In genomic region chr1:205314986-205315618, GRCh38 we compare ENCODE assay signal across 11 cellular contexts. TPM values are rescaled to one million over a fixed set of nuclear protein-coding genes. Genes with fewer than 3 reads are reported as not detected.
A peak's percentile ranks its signal among the peaks of the same experiment; 100 is the strongest.
DNase-seq lines count a peak whose midpoint lies in the region; ATAC-seq, FAIRE-seq and TF ChIP-seq lines count a peak whose summit lies in the region.
"Had no signal": no experiment of that assay in that cellular context is flagged by ENCODE, and none has a peak within 500 bp of the region (broad histone marks: within the 10 kb centered on the region; RNA-seq: fewer than 3 reads in every experiment).

No MANE protein-coding gene starts in this region.

- H3K9me3 Mint-ChIP-seq in CD4-positive, alpha-beta T cell, result no peaks in the 10 kb centered on the region
- no peaks in the 10 kb centered on the region for H3K9me3 Mint-ChIP-seq in activated naive CD8-positive, alpha-beta T cell treated with anti-CD3 and anti-CD28 coated beads, Interleukin-2, amount 50 U/mL, for 24 hours
- no peaks in the 10 kb centered on the region for H3K9me3 Mint-ChIP-seq in natural killer cell treated with Interleukin-12 subunit alpha and Interleukin-12 subunit beta and Interleukin-15 and Interleukin-18, amount 100 ng/mL, for 72 hours

- H3K4me3 ChIP-seq in HEK293 (ENCODE audit: low read depth, low read length), result no peak overlapping the region
- no peak overlapping the region for H3K4me3 ChIP-seq in GM23248

- TF ChIP-seq CTCF in CD4-positive, alpha-beta T cell (IDR thresholded peaks at IDR 0.05), result no peak
- no peak for TF ChIP-seq CTCF in HEK293 (tag by site-specific recombination; IDR thresholded peaks at IDR 0.05)

- peaks cover 98% of the 10 kb centered on the region for H3K79me2 ChIP-seq in GM23248 (ENCODE audit: insufficient read depth)

- no peak for DNase-seq in CD4-positive, alpha-beta T cell
- no peak for DNase-seq in activated naive CD8-positive, alpha-beta T cell treated with anti-CD3 and anti-CD28 coated beads, Interleukin-2, amount 50 U/mL, for 24 hours
- no peak for DNase-seq in natural killer cell treated with Interleukin-12 subunit alpha and Interleukin-12 subunit beta and Interleukin-15 and Interleukin-18, amount 100 ng/mL, for 72 hours (ENCODE audit: low spot score)
- no peak for DNase-seq in HTR-8/SVneo (ENCODE audit: insufficient read length, low spot score)
- DNase-seq in ecto neural progenitor cell (ENCODE audit: low spot score), result no peak
- DNase-seq in GM19240 (ENCODE audit: insufficient read length, low spot score), result no peak
- no peak for DNase-seq in GM23248
- DNase-seq: anterior cingulate cortex, mammary epithelial cell, NCI-H526 treated with DMSO at 0.1 percent for 48 hours had no signal

- H3K4me3 Mint-ChIP-seq in CD4-positive, alpha-beta T cell, result peak overlapping the region; percentile 93
- peak overlapping the region; percentile 82 for H3K4me3 Mint-ChIP-seq in activated naive CD8-positive, alpha-beta T cell treated with anti-CD3 and anti-CD28 coated beads, Interleukin-2, amount 50 U/mL, for 24 hours
- H3K4me3 Mint-ChIP-seq in natural killer cell treated with Interleukin-12 subunit alpha and Interleukin-12 subunit beta and Interleukin-15 and Interleukin-18, amount 100 ng/mL, for 72 hours, result no peak overlapping the region

- peaks cover 10% of the 10 kb centered on the region; the same call in 1 of the 2 replicates for H3F3A ChIP-seq in GM23248 (ENCODE audit: insufficient read depth)

- no peaks in the 10 kb centered on the region for H3K9me2 ChIP-seq in GM23248 (ENCODE audit: insufficient read depth)

- no peaks in the 10 kb centered on the region for H3K27me3 ChIP-seq in CD4-positive, alpha-beta T cell (ENCODE audit: control insufficient read depth, insufficient read depth, low read length)
- no peaks in the 10 kb centered on the region for H3K27me3 ChIP-seq in GM23248 (replicated peaks; ENCODE audit: insufficient read depth)

- H3K9me3 ChIP-seq in CD4-positive, alpha-beta T cell (ENCODE audit: control insufficient read depth, low read length), result no peaks in the 10 kb centered on the region
- H3K9me3 ChIP-seq in HEK293 (ENCODE audit: control insufficient read depth, insufficient read depth, low read depth, low read length) (no peaks in the 10 kb centered on the region), GM23248 (ENCODE audit: low read depth) (no peaks in the 10 kb centered on the region)

- no peaks in the 10 kb centered on the region for H4K20me1 ChIP-seq in GM23248 (ENCODE audit: insufficient read depth)

- H3K36me3 ChIP-seq in HEK293 (ENCODE audit: control insufficient read depth in 2 of 2, insufficient read depth in 1 of 2, low read length in 2 of 2) (peaks cover 0 to 17% of the 10 kb centered on the region in 2 experiments; a peak in 1 of 3 replicates), GM23248 (ENCODE audit: low read depth) (peaks cover 5% of the 10 kb centered on the region)

- no peak overlapping the region for H3K9ac ChIP-seq in GM23248

- peak overlapping the region; percentile 85 for H3K27ac ChIP-seq in CD4-positive, alpha-beta T cell (ENCODE audit: low read depth, low read length)
- H3K27ac ChIP-seq in HEK293 (ENCODE audit: extremely low read depth, low read depth, low read length) (no peak overlapping the region), GM23248 (no peak overlapping the region)

- H3K27me3 Mint-ChIP-seq in CD4-positive, alpha-beta T cell, result no peaks in the 10 kb centered on the region
- no peaks in the 10 kb centered on the region for H3K27me3 Mint-ChIP-seq in activated naive CD8-positive, alpha-beta T cell treated with anti-CD3 and anti-CD28 coated beads, Interleukin-2, amount 50 U/mL, for 24 hours
- H3K27me3 Mint-ChIP-seq in natural killer cell treated with Interleukin-12 subunit alpha and Interleukin-12 subunit beta and Interleukin-15 and Interleukin-18, amount 100 ng/mL, for 72 hours, result no peaks in the 10 kb centered on the region

- 92 to 93% methylated on average over 5 of the region's 5 CpGs for WGBS in GM23248 (ENCODE audit: low coverage in 1 of 2, low lambda C conversion rate in 2 of 2, missing lambda C conversion rate in 2 of 2), 2 experiments

- H3K4me2 ChIP-seq in GM23248 (ENCODE audit: unreplicated experiment), result no peak overlapping the region

- CTCF ChIA-PET in CD4-positive, alpha-beta T cell (lab: Charles Lee), result interaction anchor here (2.1 to 3.7 kb wide), 2 partner anchors 9 to 41 kb away, joined by 14 to 27 read pairs; no protein-coding TSS in a partner anchor
- CTCF ChIA-PET in HEK293 (lab: Yijun Ruan, JAX), result interaction anchor here (1.2 to 2.9 kb wide), 3 partner anchors 10 to 42 kb away, joined by 3 to 11 read pairs (median 8); no protein-coding TSS in a partner anchor

- no peak overlapping the region for H2AFZ ChIP-seq in GM23248

- no peak for FAIRE-seq in HTR-8/SVneo (lab: Jason Lieb, UNC)

- POLR2A ChIA-PET in CD4-positive, alpha-beta T cell (lab: Charles Lee), result interaction anchor here (1.0 to 17.2 kb wide), 6 partner anchors 9 to 87 kb away, joined by 3 to 918 read pairs (median 8); partner anchors contain the start of gene TMCC2
- POLR2A ChIA-PET in HEK293 (lab: Yijun Ruan, JAX), result interaction anchor here (0.9 kb wide), 1 partner anchor 17 kb away, joined by 3 read pairs; no protein-coding TSS in a partner anchor

- peaks cover 96% of the 10 kb centered on the region for H3K4me1 Mint-ChIP-seq in CD4-positive, alpha-beta T cell (ENCODE audit: low read depth)
- peaks cover 96% of the 10 kb centered on the region for H3K4me1 Mint-ChIP-seq in activated naive CD8-positive, alpha-beta T cell treated with anti-CD3 and anti-CD28 coated beads, Interleukin-2, amount 50 U/mL, for 24 hours
- peaks cover 73 to 76% of the 10 kb centered on the region in 2 donors for H3K4me1 Mint-ChIP-seq in natural killer cell treated with Interleukin-12 subunit alpha and Interleukin-12 subunit beta and Interleukin-15 and Interleukin-18, amount 100 ng/mL, for 72 hours (ENCODE audit: low read depth in 2 of 2)

- intact Hi-C loops in CD4-positive, alpha-beta T cell (cut with DNase I, micrococcal nuclease), result no loop called here

- H3K4me1 ChIP-seq in HEK293 (ENCODE audit: control insufficient read depth, insufficient read depth, low read length) (peaks cover 10% of the 10 kb centered on the region), GM23248 (ENCODE audit: insufficient read depth) (peaks cover 14% of the 10 kb centered on the region)

- no peak for ATAC-seq in CD4-positive, alpha-beta T cell (ENCODE audit: poor library complexity)
- no peak for ATAC-seq in activated naive CD8-positive, alpha-beta T cell treated with anti-CD3 and anti-CD28 coated beads, Interleukin-2, amount 50 U/mL, for 24 hours
- no peak for ATAC-seq in natural killer cell treated with Interleukin-12 subunit alpha and Interleukin-12 subunit beta and Interleukin-15 and Interleukin-18, amount 100 ng/mL, for 72 hours

- in situ Hi-C loops in GM23248 (cut with MboI), result no loop called here

- H3K27ac Mint-ChIP-seq in CD4-positive, alpha-beta T cell, result peak overlapping the region; percentile 99
- H3K27ac Mint-ChIP-seq in activated naive CD8-positive, alpha-beta T cell treated with anti-CD3 and anti-CD28 coated beads, Interleukin-2, amount 50 U/mL, for 24 hours, result peak overlapping the region; percentile 93
- peak overlapping the region; percentile 71 to 93 for H3K27ac Mint-ChIP-seq in natural killer cell treated with Interleukin-12 subunit alpha and Interleukin-12 subunit beta and Interleukin-15 and Interleukin-18, amount 100 ng/mL, for 72 hours

- peaks cover 62% of the 10 kb centered on the region for H3K36me3 Mint-ChIP-seq in CD4-positive, alpha-beta T cell (ENCODE audit: low read depth)
- no peaks in the 10 kb centered on the region for H3K36me3 Mint-ChIP-seq in activated naive CD8-positive, alpha-beta T cell treated with anti-CD3 and anti-CD28 coated beads, Interleukin-2, amount 50 U/mL, for 24 hours (ENCODE audit: low read depth)
- no peaks in the 10 kb centered on the region for H3K36me3 Mint-ChIP-seq in natural killer cell treated with Interleukin-12 subunit alpha and Interleukin-12 subunit beta and Interleukin-15 and Interleukin-18, amount 100 ng/mL, for 72 hours

TF ChIP-seq in HEK293, 187 proteins besides CTCF, POLR2A, EP300 and RAD21:
- peak; percentile 95 for TF ChIP-seq ZIC2 (tag by site-specific recombination; IDR thresholded peaks at IDR 0.05)
- 0 out of 2 replicates have a peak, but pooled peaks have one; percentile 12 for TF ChIP-seq SCRT2 (tag by site-specific recombination; IDR thresholded peaks at IDR 0.05)
- peak; percentile 91 for TF ChIP-seq GLIS1 (tag by site-specific recombination; IDR thresholded peaks at IDR 0.05)
- peak; percentile 42; the same call in 1 of the 2 replicates for TF ChIP-seq ZBTB17 (tag by site-specific recombination; IDR thresholded peaks at IDR 0.05)
- TF ChIP-seq GLIS2 (tag by site-specific recombination; IDR thresholded peaks at IDR 0.05), result no peak
- no peak for TF ChIP-seq IKZF3 (tag by site-specific recombination; IDR thresholded peaks at IDR 0.05)
- no peak for TF ChIP-seq ZFP3 (tag by site-specific recombination; IDR thresholded peaks at IDR 0.05; ENCODE audit: low read depth)

RNA-seq across cellular contexts. Expression of gene NUAK2, which starts 6.4 kb away (rescaled TPM):
- 10 to 100 TPM; 14.9 to 15.3 TPM for total RNA-seq in CD4-positive, alpha-beta T cell
- total RNA-seq in natural killer cell treated with Interleukin-12 subunit alpha and Interleukin-12 subunit beta and Interleukin-15 and Interleukin-18, amount 100 ng/mL, for 72 hours, result 1 to 10 TPM; 1.0 to 2.5 TPM
- total RNA-seq in GM23248 (2014; rRNA removed; shearing (Covaris generic)), result 3.0 and 4.4 TPM in 2 replicates
- polyA plus RNA-seq in GM23248 (2016; fragmentation: Nextera tagmentation; extraction: Ambion mirVana), result 3.7 and 3.8 TPM in 2 replicates

RNA-seq across cellular contexts. Expression of gene KLHDC8A, which starts 41.6 kb away (rescaled TPM):
- total RNA-seq in CD4-positive, alpha-beta T cell, result not detected
- total RNA-seq in natural killer cell treated with Interleukin-12 subunit alpha and Interleukin-12 subunit beta and Interleukin-15 and Interleukin-18, amount 100 ng/mL, for 72 hours, result not detected
- total RNA-seq in GM23248 (2014; rRNA removed; shearing (Covaris generic)), result not detected in 2 replicates
- 0.08 TPM in 1 of 2 replicates, not detected in the other for polyA plus RNA-seq in GM23248 (2016; fragmentation: Nextera tagmentation; extraction: Ambion mirVana)
- total RNA-seq: mammary epithelial cell had no signal
- polyA plus RNA-seq: mammary epithelial cell had no signal
